Comparison of ENCODE assay signal across 1 cellular context in the genomic region with DNA sequence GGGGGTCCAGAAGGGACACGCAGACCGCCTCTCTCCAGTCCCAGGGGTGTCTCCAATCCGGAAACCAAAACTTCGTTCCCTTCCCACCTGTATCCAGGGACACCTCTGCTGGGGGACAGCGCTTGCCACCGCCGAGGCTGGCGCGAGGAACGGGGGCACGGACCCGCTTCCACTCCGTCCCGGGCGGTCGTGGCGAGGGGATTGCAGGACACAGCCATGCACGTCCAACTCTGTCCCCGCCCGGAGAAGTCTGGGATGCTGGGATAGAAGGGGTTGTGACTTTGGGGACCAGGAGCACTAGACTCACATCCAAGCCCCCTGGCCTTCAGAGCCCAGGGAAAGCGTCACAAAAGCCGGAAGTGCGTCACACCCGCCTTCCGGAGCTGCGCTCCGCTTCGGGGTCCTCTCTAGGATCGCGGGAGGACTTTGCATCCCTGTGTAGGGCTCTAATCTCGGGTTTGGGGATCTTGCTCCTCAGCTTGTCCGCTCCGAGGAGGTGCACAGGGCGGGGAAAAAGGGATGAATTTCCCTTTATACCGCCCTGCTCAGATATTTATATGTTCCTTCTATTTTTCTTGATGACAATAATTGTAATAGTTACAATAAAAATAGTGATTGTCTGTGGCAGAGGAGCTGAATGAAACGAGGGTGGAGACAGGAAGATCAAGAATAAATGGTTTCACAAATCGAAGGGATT.
A peak's percentile ranks its signal among the peaks of the same experiment; 100 is the strongest.
TF ChIP-seq lines count a peak whose summit lies in the region.

TSS of gene FAM200A (minus strand) at position 348 of the 697 bp plus-strand sequence. CDS start 3,707 bp downstream, outside the sequence.

TF ChIP-seq in HepG2, 621 proteins besides CTCF, POLR2A, EP300 and RAD21 (continued from another document and continues in another):
- TF ChIP-seq, protein P1, sequence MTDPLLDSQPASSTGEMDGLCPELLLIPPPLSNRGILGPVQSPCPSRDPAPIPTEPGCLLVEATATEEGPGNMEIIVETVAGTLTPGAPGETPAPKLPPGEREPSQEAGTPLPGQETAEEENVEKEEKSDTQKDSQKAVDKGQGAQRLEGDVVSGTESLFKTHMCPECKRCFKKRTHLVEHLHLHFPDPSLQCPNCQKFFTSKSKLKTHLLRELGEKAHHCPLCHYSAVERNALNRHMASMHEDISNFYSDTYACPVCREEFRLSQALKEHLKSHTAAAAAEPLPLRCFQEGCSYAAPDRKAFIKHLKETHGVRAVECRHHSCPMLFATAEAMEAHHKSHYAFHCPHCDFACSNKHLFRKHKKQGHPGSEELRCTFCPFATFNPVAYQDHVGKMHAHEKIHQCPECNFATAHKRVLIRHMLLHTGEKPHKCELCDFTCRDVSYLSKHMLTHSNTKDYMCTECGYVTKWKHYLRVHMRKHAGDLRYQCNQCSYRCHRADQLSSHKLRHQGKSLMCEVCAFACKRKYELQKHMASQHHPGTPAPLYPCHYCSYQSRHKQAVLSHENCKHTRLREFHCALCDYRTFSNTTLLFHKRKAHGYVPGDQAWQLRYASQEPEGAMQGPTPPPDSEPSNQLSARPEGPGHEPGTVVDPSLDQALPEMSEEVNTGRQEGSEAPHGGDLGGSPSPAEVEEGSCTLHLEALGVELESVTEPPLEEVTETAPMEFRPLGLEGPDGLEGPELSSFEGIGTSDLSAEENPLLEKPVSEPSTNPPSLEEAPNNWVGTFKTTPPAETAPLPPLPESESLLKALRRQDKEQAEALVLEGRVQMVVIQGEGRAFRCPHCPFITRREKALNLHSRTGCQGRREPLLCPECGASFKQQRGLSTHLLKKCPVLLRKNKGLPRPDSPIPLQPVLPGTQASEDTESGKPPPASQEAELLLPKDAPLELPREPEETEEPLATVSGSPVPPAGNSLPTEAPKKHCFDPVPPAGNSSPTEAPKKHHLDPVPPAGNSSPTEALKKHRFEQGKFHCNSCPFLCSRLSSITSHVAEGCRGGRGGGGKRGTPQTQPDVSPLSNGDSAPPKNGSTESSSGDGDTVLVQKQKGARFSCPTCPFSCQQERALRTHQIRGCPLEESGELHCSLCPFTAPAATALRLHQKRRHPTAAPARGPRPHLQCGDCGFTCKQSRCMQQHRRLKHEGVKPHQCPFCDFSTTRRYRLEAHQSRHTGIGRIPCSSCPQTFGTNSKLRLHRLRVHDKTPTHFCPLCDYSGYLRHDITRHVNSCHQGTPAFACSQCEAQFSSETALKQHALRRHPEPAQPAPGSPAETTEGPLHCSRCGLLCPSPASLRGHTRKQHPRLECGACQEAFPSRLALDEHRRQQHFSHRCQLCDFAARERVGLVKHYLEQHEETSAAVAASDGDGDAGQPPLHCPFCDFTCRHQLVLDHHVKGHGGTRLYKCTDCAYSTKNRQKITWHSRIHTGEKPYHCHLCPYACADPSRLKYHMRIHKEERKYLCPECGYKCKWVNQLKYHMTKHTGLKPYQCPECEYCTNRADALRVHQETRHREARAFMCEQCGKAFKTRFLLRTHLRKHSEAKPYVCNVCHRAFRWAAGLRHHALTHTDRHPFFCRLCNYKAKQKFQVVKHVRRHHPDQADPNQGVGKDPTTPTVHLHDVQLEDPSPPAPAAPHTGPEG (CRISPR knock-in tag; IDR thresholded peaks at IDR 0.05) = no peak
- TF ChIP-seq ARHGAP35 (CRISPR knock-in tag; IDR thresholded peaks at IDR 0.05; ENCODE audit: borderline replicate concordance) = no peak
- TF ChIP-seq ZNF12 (CRISPR knock-in tag; IDR thresholded peaks at IDR 0.05) = no peak
- TF ChIP-seq ZNF703 (CRISPR knock-in tag; IDR thresholded peaks at IDR 0.05; ENCODE audit: borderline replicate concordance) = peak; percentile 66; the same call in 1 of the 2 replicates
- peak; percentile 65; the same call in 1 of the 2 replicates for TF ChIP-seq ZNF547 (CRISPR knock-in tag; IDR thresholded peaks at IDR 0.05)
- TF ChIP-seq RBM22 (optimal IDR thresholded peaks at IDR 0.05; ENCODE audit: low read length) = no peak
- TF ChIP-seq CBX5 (CRISPR knock-in tag; IDR thresholded peaks at IDR 0.05; ENCODE audit: borderline replicate concordance) = peak; percentile 55; the same call in 1 of the 2 replicates
- no peak for TF ChIP-seq ZFP36L2 (CRISPR knock-in tag; IDR thresholded peaks at IDR 0.05)
- peak; percentile 70; the same call in 1 of the 2 replicates for TF ChIP-seq MYPOP (CRISPR knock-in tag; IDR thresholded peaks at IDR 0.05)
- peak; percentile 99 for TF ChIP-seq GABPB1 (CRISPR knock-in tag; IDR thresholded peaks at IDR 0.05)
- TF ChIP-seq ZFX (CRISPR knock-in tag; IDR thresholded peaks at IDR 0.05; ENCODE audit: low read depth) = peak; percentile 79
- TF ChIP-seq FOXK1 (CRISPR knock-in tag; IDR thresholded peaks at IDR 0.05; ENCODE audit: borderline replicate concordance, low read depth) = peak; percentile 69; the same call in 1 of the 2 replicates
- TF ChIP-seq MED13 (CRISPR knock-in tag; IDR thresholded peaks at IDR 0.05) = no peak
- peak; percentile 57; the same call in 1 of the 2 replicates for TF ChIP-seq KLF9 (CRISPR knock-in tag; IDR thresholded peaks at IDR 0.05; ENCODE audit: low read depth)
- TF ChIP-seq AGO2 (optimal IDR thresholded peaks at IDR 0.05; ENCODE audit: low read depth, low read length) = peak; percentile 84
- TF ChIP-seq, protein P2, sequence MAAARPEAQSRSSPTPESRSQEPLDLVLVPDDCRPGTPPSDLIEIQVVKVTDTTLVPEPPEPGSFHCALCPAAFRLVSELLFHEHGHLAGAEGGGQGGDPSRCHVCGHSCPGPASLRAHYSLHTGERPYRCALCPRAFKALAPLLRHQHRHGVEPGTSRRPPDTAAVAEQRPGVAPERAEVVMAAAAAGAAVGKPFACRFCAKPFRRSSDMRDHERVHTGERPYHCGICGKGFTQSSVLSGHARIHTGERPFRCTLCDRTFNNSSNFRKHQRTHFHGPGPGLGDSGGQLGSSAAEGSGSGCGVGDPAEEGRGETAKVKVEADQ (CRISPR knock-in tag; IDR thresholded peaks at IDR 0.05; ENCODE audit: borderline replicate concordance) = 0 out of 2 replicates have a peak, but pooled peaks have one; percentile 37
- TF ChIP-seq, protein P3, sequence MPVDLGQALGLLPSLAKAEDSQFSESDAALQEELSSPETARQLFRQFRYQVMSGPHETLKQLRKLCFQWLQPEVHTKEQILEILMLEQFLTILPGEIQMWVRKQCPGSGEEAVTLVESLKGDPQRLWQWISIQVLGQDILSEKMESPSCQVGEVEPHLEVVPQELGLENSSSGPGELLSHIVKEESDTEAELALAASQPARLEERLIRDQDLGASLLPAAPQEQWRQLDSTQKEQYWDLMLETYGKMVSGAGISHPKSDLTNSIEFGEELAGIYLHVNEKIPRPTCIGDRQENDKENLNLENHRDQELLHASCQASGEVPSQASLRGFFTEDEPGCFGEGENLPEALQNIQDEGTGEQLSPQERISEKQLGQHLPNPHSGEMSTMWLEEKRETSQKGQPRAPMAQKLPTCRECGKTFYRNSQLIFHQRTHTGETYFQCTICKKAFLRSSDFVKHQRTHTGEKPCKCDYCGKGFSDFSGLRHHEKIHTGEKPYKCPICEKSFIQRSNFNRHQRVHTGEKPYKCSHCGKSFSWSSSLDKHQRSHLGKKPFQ (CRISPR knock-in tag; IDR thresholded peaks at IDR 0.05; ENCODE audit: insufficient replicate concordance) = peak; percentile 38
- peak; percentile 52 for TF ChIP-seq XRCC5 (optimal IDR thresholded peaks at IDR 0.05; ENCODE audit: low read length)
- TF ChIP-seq AGO1 (IDR thresholded peaks at IDR 0.05; ENCODE audit: low read depth, low read length, poor library complexity, severe bottlenecking) = peak; percentile 26
- TF ChIP-seq ZNF124 (CRISPR knock-in tag; IDR thresholded peaks at IDR 0.05) = 0 out of 2 replicates have a peak, but pooled peaks have one; percentile 40
- TF ChIP-seq, protein P4, sequence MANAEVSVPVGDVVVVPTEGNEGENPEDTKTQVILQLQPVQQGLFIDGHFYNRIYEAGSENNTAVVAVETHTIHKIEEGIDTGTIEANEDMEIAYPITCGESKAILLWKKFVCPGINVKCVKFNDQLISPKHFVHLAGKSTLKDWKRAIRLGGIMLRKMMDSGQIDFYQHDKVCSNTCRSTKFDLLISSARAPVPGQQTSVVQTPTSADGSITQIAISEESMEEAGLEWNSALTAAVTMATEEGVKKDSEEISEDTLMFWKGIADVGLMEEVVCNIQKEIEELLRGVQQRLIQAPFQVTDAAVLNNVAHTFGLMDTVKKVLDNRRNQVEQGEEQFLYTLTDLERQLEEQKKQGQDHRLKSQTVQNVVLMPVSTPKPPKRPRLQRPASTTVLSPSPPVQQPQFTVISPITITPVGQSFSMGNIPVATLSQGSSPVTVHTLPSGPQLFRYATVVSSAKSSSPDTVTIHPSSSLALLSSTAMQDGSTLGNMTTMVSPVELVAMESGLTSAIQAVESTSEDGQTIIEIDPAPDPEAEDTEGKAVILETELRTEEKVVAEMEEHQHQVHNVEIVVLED (CRISPR knock-in tag; IDR thresholded peaks at IDR 0.05; ENCODE audit: borderline replicate concordance) = peak; percentile 66
- TF ChIP-seq ZSCAN25 (CRISPR knock-in tag; IDR thresholded peaks at IDR 0.05) = 0 out of 2 replicates have a peak, but pooled peaks have one; percentile 62
- TF ChIP-seq HNRNPK (IDR thresholded peaks at IDR 0.05; ENCODE audit: low read depth, low read length, poor library complexity, severe bottlenecking) = no peak
- peak; percentile 81 for TF ChIP-seq ZNF687 (CRISPR knock-in tag; IDR thresholded peaks at IDR 0.05)
- TF ChIP-seq, protein P5, sequence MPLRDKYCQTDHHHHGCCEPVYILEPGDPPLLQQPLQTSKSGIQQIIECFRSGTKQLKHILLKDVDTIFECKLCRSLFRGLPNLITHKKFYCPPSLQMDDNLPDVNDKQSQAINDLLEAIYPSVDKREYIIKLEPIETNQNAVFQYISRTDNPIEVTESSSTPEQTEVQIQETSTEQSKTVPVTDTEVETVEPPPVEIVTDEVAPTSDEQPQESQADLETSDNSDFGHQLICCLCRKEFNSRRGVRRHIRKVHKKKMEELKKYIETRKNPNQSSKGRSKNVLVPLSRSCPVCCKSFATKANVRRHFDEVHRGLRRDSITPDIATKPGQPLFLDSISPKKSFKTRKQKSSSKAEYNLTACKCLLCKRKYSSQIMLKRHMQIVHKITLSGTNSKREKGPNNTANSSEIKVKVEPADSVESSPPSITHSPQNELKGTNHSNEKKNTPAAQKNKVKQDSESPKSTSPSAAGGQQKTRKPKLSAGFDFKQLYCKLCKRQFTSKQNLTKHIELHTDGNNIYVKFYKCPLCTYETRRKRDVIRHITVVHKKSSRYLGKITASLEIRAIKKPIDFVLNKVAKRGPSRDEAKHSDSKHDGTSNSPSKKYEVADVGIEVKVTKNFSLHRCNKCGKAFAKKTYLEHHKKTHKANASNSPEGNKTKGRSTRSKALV (CRISPR knock-in tag; IDR thresholded peaks at IDR 0.05) = peak; percentile 67; the same call in 1 of the 2 replicates
- TF ChIP-seq RFXAP (CRISPR knock-in tag; IDR thresholded peaks at IDR 0.05; ENCODE audit: borderline replicate concordance) = 0 out of 2 replicates have a peak, but pooled peaks have one; percentile 40
- TF ChIP-seq ZNF83 (CRISPR knock-in tag; IDR thresholded peaks at IDR 0.05; ENCODE audit: borderline replicate concordance) = no peak
- TF ChIP-seq MAX (IDR thresholded peaks at IDR 0.05) = peak; percentile 37; the same call in 1 of the 2 replicates
- TF ChIP-seq, protein P6, sequence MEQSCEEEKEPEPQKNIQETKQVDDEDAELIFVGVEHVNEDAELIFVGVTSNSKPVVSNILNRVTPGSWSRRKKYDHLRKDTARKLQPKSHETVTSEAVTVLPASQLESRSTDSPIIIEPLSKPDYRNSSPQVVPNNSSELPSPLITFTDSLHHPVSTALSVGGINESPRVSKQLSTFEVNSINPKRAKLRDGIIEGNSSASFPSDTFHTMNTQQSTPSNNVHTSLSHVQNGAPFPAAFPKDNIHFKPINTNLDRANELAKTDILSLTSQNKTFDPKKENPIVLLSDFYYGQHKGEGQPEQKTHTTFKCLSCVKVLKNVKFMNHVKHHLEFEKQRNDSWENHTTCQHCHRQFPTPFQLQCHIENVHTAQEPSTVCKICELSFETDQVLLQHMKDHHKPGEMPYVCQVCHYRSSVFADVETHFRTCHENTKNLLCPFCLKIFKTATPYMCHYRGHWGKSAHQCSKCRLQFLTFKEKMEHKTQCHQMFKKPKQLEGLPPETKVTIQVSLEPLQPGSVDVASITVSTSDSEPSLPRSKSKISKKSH (CRISPR knock-in tag; IDR thresholded peaks at IDR 0.05; ENCODE audit: borderline replicate concordance) = peak; percentile 80; the same call in 1 of the 2 replicates
- TF ChIP-seq SMC3 (IDR thresholded peaks at IDR 0.05; ENCODE audit: low read length) = no peak
- peak; percentile 77 for TF ChIP-seq ETV5 (CRISPR knock-in tag; IDR thresholded peaks at IDR 0.05; ENCODE audit: borderline replicate concordance)
- TF ChIP-seq SIN3B (IDR thresholded peaks at IDR 0.05; ENCODE audit: low read length) = peak; percentile 71; the same call in 1 of the 2 replicates
- TF ChIP-seq ZFP41 (CRISPR knock-in tag; IDR thresholded peaks at IDR 0.05; ENCODE audit: borderline replicate concordance) = peak; percentile 67; the same call in 1 of the 2 replicates
- TF ChIP-seq HDAC2 (CRISPR knock-in tag; IDR thresholded peaks at IDR 0.05) = peak; percentile 80
